In genomic region chr12:24948816-24949722, GRCh38 we compare ENCODE assay signal across 8 cellular contexts. TPM values are rescaled to one million over a fixed set of nuclear protein-coding genes. Genes with fewer than 3 reads are reported as not detected.
DNase-seq lines count a peak whose midpoint lies in the region; ATAC-seq and TF ChIP-seq lines count a peak whose summit lies in the region.

Gene BCAT1 (minus strand): TSS chr12:24949101. CDS start chr12:24948932, 169 bp downstream.

- peak within 1 kb of the TSS; percentile 86 for H2AFZ ChIP-seq in PC-9

- no TSS peak for BruUV-seq in PC-9 (replicated peaks; lab: Mats Ljungman, UMichigan)

- TF ChIP-seq POLR2A in adrenal gland (IDR thresholded peaks at IDR 0.05) (peak in 1 of 2 donors; percentile 21), prostate gland (IDR thresholded peaks at IDR 0.05) (no peak)

- CTCF ChIA-PET in PC-9 (lab: Charles Lee) = no interaction called here

- no peaks in the 10 kb centered on the region for H4K20me1 ChIP-seq in PC-9 (ENCODE audit: insufficient read depth)

- ATAC-seq in activated CD4-positive, CD25-positive, alpha-beta regulatory T cell treated with anti-CD3 and anti-CD28 coated beads, Interleukin-2, amount 50 U/mL, for 24 hours = peak; percentile 37 to 60
- ATAC-seq in HG03045 (IDR thresholded peaks at IDR 0.05; ENCODE audit: unreplicated experiment) = peak; percentile 53

- peaks cover 11% of the 10 kb centered on the region; the same call in 1 of the 2 replicates for H3K4me1 ChIP-seq in PC-9 (replicated peaks; ENCODE audit: insufficient read depth)
- peaks cover 0 to 15% of the 10 kb centered on the region in 2 donors for H3K4me1 ChIP-seq in adrenal gland (replicated peaks in 1 of 2)
- H3K4me1 ChIP-seq in right atrium auricular region = peaks cover 0 to 8% of the 10 kb centered on the region in 2 donors
- H3K4me1 ChIP-seq in prostate gland (replicated peaks) = no peaks in the 10 kb centered on the region

- H3K27ac ChIP-seq in PC-9 (peak within 1 kb of the TSS; percentile 28; the same call in 1 of the 2 replicates), adrenal gland (peak within 1 kb of the TSS in 2 of 5 donors; percentile 38 to 64), right atrium auricular region (no peak within 1 kb of the TSS), prostate gland (no peak within 1 kb of the TSS)

- intact Hi-C loops in PC-9 (cut with micrococcal nuclease; ENCODE audit: unreplicated experiment) (no loop called here), adrenal gland (cut with DNase I) (no loop called here), prostate gland (cut with DNase I) (no loop called here)

- WGBS in adrenal gland, 4 donors = 7 to 16% (median 9%) methylated on average over 15 to 48 of the region's 48 CpGs
- WGBS in prostate gland = 11% methylated on average over 45 of the region's 48 CpGs

- H3F3A ChIP-seq in PC-9 (ENCODE audit: insufficient read depth, low read depth) = no peaks in the 10 kb centered on the region

- H3K9me2 ChIP-seq in PC-9 (ENCODE audit: insufficient read depth) = no peaks in the 10 kb centered on the region

- no peak for DNase-seq in activated CD4-positive, CD25-positive, alpha-beta regulatory T cell treated with anti-CD3 and anti-CD28 coated beads, Interleukin-2, amount 50 U/mL, for 72 hours
- DNase-seq in PC-9 = peak in 1 of 2 experiments; percentile 55
- peak; percentile 60 to 72 (median 67) for DNase-seq in adrenal gland
- DNase-seq in right atrium auricular region (ENCODE audit: low spot score) = peak; percentile 84
- DNase-seq in prostate gland (ENCODE audit: low spot score) = peak; percentile 20
- DNase-seq in NCI-H82 (lab: John Stamatoyannopoulos, UW) = no peak

- H3K36me3 ChIP-seq in PC-9 (ENCODE audit: low read depth) (no peaks in the 10 kb centered on the region), adrenal gland (replicated peaks in 1 of 2) (no peaks in the 10 kb centered on the region), right atrium auricular region (no peaks in the 10 kb centered on the region), prostate gland (no peaks in the 10 kb centered on the region)

- no peaks in the 10 kb centered on the region for H3K9me3 ChIP-seq in PC-9 (ENCODE audit: insufficient read depth, low read depth)
- H3K9me3 ChIP-seq in adrenal gland (replicated peaks in 1 of 3) = no peaks in the 10 kb centered on the region
- no peaks in the 10 kb centered on the region for H3K9me3 ChIP-seq in right atrium auricular region
- H3K9me3 ChIP-seq in prostate gland = no peaks in the 10 kb centered on the region

- H3K27me3 ChIP-seq in PC-9 (ENCODE audit: insufficient read depth, low read depth) (no peaks in the 10 kb centered on the region), adrenal gland (no peaks in the 10 kb centered on the region), right atrium auricular region (no peaks in the 10 kb centered on the region), prostate gland (replicated peaks; ENCODE audit: insufficient read depth) (no peaks in the 10 kb centered on the region)

- no peak for TF ChIP-seq CTCF in PC-9 (conservative IDR thresholded peaks at IDR 0.05)
- TF ChIP-seq CTCF in adrenal gland (IDR thresholded peaks at IDR 0.05) = peak in 1 of 6 experiments; percentile 7
- no peak for TF ChIP-seq CTCF in right atrium auricular region (IDR thresholded peaks at IDR 0.05)
- no peak for TF ChIP-seq CTCF in prostate gland (IDR thresholded peaks at IDR 0.05)

- peaks cover 9% of the 10 kb centered on the region; the same call in 1 of the 2 replicates for H3K79me2 ChIP-seq in PC-9 (ENCODE audit: low read depth)

- H3K4me3 ChIP-seq in PC-9 = peak within 1 kb of the TSS; percentile 68
- peak within 1 kb of the TSS; percentile 39 to 72 (median 56) for H3K4me3 ChIP-seq in adrenal gland
- H3K4me3 ChIP-seq in right atrium auricular region = peak within 1 kb of the TSS; percentile 38 to 53
- peak within 1 kb of the TSS; percentile 25 to 34 for H3K4me3 ChIP-seq in prostate gland

- POLR2A ChIA-PET in PC-9 (lab: Charles Lee; ENCODE audit: unreplicated experiment) = no interaction called here

- H3K4me2 ChIP-seq in PC-9 = peak within 1 kb of the TSS; percentile 53

RNA-seq across cellular contexts. Expression of gene BCAT1, which starts in this region (rescaled TPM):
- total RNA-seq in PC-9 (2021) (75.4 and 78.6 TPM in 2 replicates), adrenal gland (10 to 100 TPM in 7 of 8 donors, 1 to 10 TPM in 1; 9.4 to 41.5 (median 23.6) TPM), right atrium auricular region (10 to 100 TPM in 1 of 2 donors, 1 to 10 TPM in 1; 3.4 to 13.1 TPM), prostate gland (10 to 100 TPM in 1 of 2 donors, under 1 TPM in 1; 0.59 to 43.1 TPM)
- 1 to 10 TPM; 2.1 to 7.9 (median 6.2) TPM for polyA plus RNA-seq in adrenal gland

Comparison
In these comparisons a context has a peak if more than half of its experiments do, and no peak if none do; other contexts are left out.
1. DNase-seq: peak in adrenal gland (7 of 7), right atrium auricular region (single experiment) and prostate gland (single experiment); none in activated CD4-positive, CD25-positive, alpha-beta regulatory T cell treated with anti-CD3 and anti-CD28 coated beads, Interleukin-2, amount 50 U/mL, for 72 hours (single experiment) and NCI-H82 (single experiment).
2. Peak in every context shown above with its lines, with median percentiles within 50 percentile points of each other: H3K4me3 ChIP-seq.